ENCODE assay signal across 8 cellular contexts in genomic region chr3:107676469-107677309, GRCh38.
A peak's percentile ranks its signal among the peaks of the same experiment; 100 is the strongest.
DNase-seq lines count a peak whose midpoint lies in the region; ATAC-seq and TF ChIP-seq lines count a peak whose summit lies in the region.

No MANE protein-coding gene starts in this region.

- H3K27ac ChIP-seq in mesenchymal stem cell (ENCODE audit: low read length, poor library complexity, severe bottlenecking) = no peak overlapping the region

- H3K9me3 ChIP-seq in mesenchymal stem cell (ENCODE audit: control insufficient read depth, low read length) = peaks cover 5% of the 10 kb centered on the region

- BruUV-seq in MCF 10A (replicated peaks; lab: Mats Ljungman, UMichigan) = no TSS peak

- H3K4ac ChIP-seq in mesenchymal stem cell (ENCODE audit: low read depth in 1 of 2, low read length in 2 of 2) = no peak overlapping the region

- DNase-seq in A172 (ENCODE audit: low spot score) (peak; percentile 34), GM13977 (ENCODE audit: low spot score) (no peak), NCI-H2227 (lab: John Stamatoyannopoulos, UW; ENCODE audit: unreplicated experiment) (peak; percentile 48), MCF 10A (ENCODE audit: unreplicated experiment) (no peak), mesenchymal stem cell (peak; percentile 42)
- DNase-seq in activated T-cell treated with anti-CD3 and anti-CD28 coated beads, Interleukin-2, amount 50 U/mL, for 4 hours = no peak
- no peak for DNase-seq in stimulated activated naive CD4-positive, alpha-beta T cell treated with Interleukin-2 at 50 U/mL for 16 hours (lab: John Stamatoyannopoulos, UW)

- H3K27me3 Mint-ChIP-seq in MCF 10A (ENCODE audit: insufficient read depth, unreplicated experiment) = no peaks in the 10 kb centered on the region
- H3K27me3 Mint-ChIP-seq in activated T-cell treated with anti-CD3 and anti-CD28 coated beads, Interleukin-2, amount 50 U/mL, for 4 hours (ENCODE audit: low read depth) = no peaks in the 10 kb centered on the region

- no peaks in the 10 kb centered on the region for H3K36me3 Mint-ChIP-seq in MCF 10A (ENCODE audit: insufficient read depth, unreplicated experiment)
- H3K36me3 Mint-ChIP-seq in activated T-cell treated with anti-CD3 and anti-CD28 coated beads, Interleukin-2, amount 50 U/mL, for 4 hours (ENCODE audit: insufficient read depth) = no peaks in the 10 kb centered on the region

- no peaks in the 10 kb centered on the region for H3K36me3 ChIP-seq in mesenchymal stem cell (ENCODE audit: control insufficient read depth in 1 of 2, insufficient read depth in 2 of 2, low read depth in 1 of 2, low read length in 2 of 2)

- no peak overlapping the region for H4K8ac ChIP-seq in mesenchymal stem cell (ENCODE audit: low read length)

- no peak overlapping the region for H4K91ac ChIP-seq in mesenchymal stem cell (ENCODE audit: low read length)

- H3K9me3 Mint-ChIP-seq in MCF 10A (ENCODE audit: unreplicated experiment) = no peaks in the 10 kb centered on the region
- no peaks in the 10 kb centered on the region for H3K9me3 Mint-ChIP-seq in activated T-cell treated with anti-CD3 and anti-CD28 coated beads, Interleukin-2, amount 50 U/mL, for 4 hours

- POLR2A ChIA-PET in MCF 10A (lab: Yijun Ruan, JAX) = interaction anchor here (0.5 to 2.4 kb wide), 5 partner anchors 15 to 530 kb away, joined by 3 to 7 read pairs (median 4); no protein-coding TSS in a partner anchor

- no peak overlapping the region for H2BK12ac ChIP-seq in mesenchymal stem cell (ENCODE audit: low read length in 2 of 2)

- no peak overlapping the region for H3K4me3 ChIP-seq in mesenchymal stem cell (ENCODE audit: insufficient read depth in 1 of 2, low read depth in 1 of 2, low read length in 2 of 2)

- H3K4me1 Mint-ChIP-seq in MCF 10A (ENCODE audit: insufficient read depth, unreplicated experiment) = peaks cover 6% of the 10 kb centered on the region
- H3K4me1 Mint-ChIP-seq in activated T-cell treated with anti-CD3 and anti-CD28 coated beads, Interleukin-2, amount 50 U/mL, for 4 hours (ENCODE audit: low read depth) = peaks cover 24% of the 10 kb centered on the region

- no peaks in the 10 kb centered on the region for H3K27me3 ChIP-seq in mesenchymal stem cell (ENCODE audit: control insufficient read depth in 1 of 2, insufficient read depth in 1 of 2, low read length in 2 of 2)

- H2BK120ac ChIP-seq in mesenchymal stem cell (ENCODE audit: low read depth, low read length) = no peak overlapping the region

- intact Hi-C loops in MCF 10A (cut with micrococcal nuclease) = loop anchor here (1.0 kb wide), 2 partner anchors 65 to 251 kb away; no protein-coding TSS in a partner anchor

- WGBS in mesenchymal stem cell = 89% methylated on average over 1 of the region's 2 CpGs

- no peak overlapping the region for H3K4me3 Mint-ChIP-seq in MCF 10A (ENCODE audit: unreplicated experiment)
- no peak overlapping the region for H3K4me3 Mint-ChIP-seq in activated T-cell treated with anti-CD3 and anti-CD28 coated beads, Interleukin-2, amount 50 U/mL, for 4 hours

- H3K4me2 ChIP-seq in mesenchymal stem cell (ENCODE audit: low read length, poor library complexity, severe bottlenecking) = no peak overlapping the region

- CTCF ChIA-PET in MCF 10A (lab: Yijun Ruan, JAX) = interaction anchor here (0.6 to 8.9 kb wide), 43 partner anchors 8 to 1124 kb away, joined by 3 to 119 read pairs (median 5); no protein-coding TSS in a partner anchor

- no peak overlapping the region for H3K9ac ChIP-seq in mesenchymal stem cell (ENCODE audit: low read length)

- H3K14ac ChIP-seq in mesenchymal stem cell (ENCODE audit: low read length in 2 of 2) = no peak overlapping the region

- no peak overlapping the region for H3K23ac ChIP-seq in mesenchymal stem cell (ENCODE audit: low read length in 2 of 2)

- no peak overlapping the region for H2BK15ac ChIP-seq in mesenchymal stem cell (ENCODE audit: low read depth, poor library complexity, severe bottlenecking)

- H3K79me1 ChIP-seq in mesenchymal stem cell (replicated peaks; ENCODE audit: low read length, poor library complexity, severe bottlenecking) = peaks cover 10% of the 10 kb centered on the region

- no peak overlapping the region for H2AFZ ChIP-seq in mesenchymal stem cell (ENCODE audit: low read depth, low read length)

- no peaks in the 10 kb centered on the region for H3K4me1 ChIP-seq in mesenchymal stem cell (ENCODE audit: control insufficient read depth, insufficient read depth, low read depth, low read length)

- H2BK5ac ChIP-seq in mesenchymal stem cell (ENCODE audit: low read depth, low read length, poor library complexity, severe bottlenecking) = no peak overlapping the region

- peak; percentile 46 for TF ChIP-seq CTCF in GM13977 (IDR thresholded peaks at IDR 0.05; ENCODE audit: extremely low read depth, insufficient read depth, missing control alignments)
- TF ChIP-seq CTCF in MCF 10A (IDR thresholded peaks at IDR 0.05; ENCODE audit: unreplicated experiment) = peak; percentile 40

- H3K27ac Mint-ChIP-seq in MCF 10A (ENCODE audit: low read depth, unreplicated experiment) = no peak overlapping the region

- no peak overlapping the region for H2AK5ac ChIP-seq in mesenchymal stem cell (ENCODE audit: low read length, severe bottlenecking)

- in situ Hi-C loops in GM13977 (cut with MboI; ENCODE audit: low pct_unique_long_range_greater_than_20kb, low sequenced_read_pairs, unreplicated experiment) = no loop called here

- ATAC-seq in activated T-cell treated with anti-CD3 and anti-CD28 coated beads, Interleukin-2, amount 50 U/mL, for 4 hours = no peak
- no peak for ATAC-seq in GM19035 (IDR thresholded peaks at IDR 0.05; ENCODE audit: unreplicated experiment)

- no peak overlapping the region for H3K18ac ChIP-seq in mesenchymal stem cell (ENCODE audit: low read depth in 1 of 2, low read length in 2 of 2)

Comparison
In these comparisons a context has a peak if more than half of its experiments do, and no peak if none do; other contexts are left out.
1. DNase-seq: peak in A172 (single experiment), NCI-H2227 (single experiment) and mesenchymal stem cell (single experiment); none in GM13977 (single experiment), MCF 10A (single experiment), activated T-cell treated with anti-CD3 and anti-CD28 coated beads, Interleukin-2, amount 50 U/mL, for 4 hours (single experiment) and stimulated activated naive CD4-positive, alpha-beta T cell treated with Interleukin-2 at 50 U/mL for 16 hours (single experiment).